22 cellular contexts compared by ENCODE assay signal in the genomic region with DNA sequence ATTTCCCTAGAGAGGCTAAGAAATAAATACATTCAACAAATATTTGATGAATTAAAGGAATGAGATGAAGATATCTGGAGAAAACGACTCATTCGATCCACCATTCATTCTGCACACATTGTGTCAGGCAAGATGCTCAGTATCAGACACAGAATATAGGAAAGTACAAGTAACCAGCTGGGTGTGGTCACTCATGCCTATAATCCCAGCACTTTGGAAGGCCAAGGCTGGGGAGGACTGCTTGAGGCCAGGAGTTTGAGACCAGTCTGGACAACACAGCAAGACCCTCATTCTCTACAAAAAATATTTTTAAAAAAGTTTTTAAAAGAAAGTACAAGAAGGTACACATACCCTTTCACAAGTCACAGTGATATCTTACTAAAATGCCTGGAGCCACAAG. TPM values are rescaled to one million over a fixed set of nuclear protein-coding genes. Genes with fewer than 3 reads are reported as not detected.
DNase-seq lines count a peak whose midpoint lies in the region; TF ChIP-seq lines count a peak whose summit lies in the region.
"Had no signal": no experiment of that assay in that cellular context is flagged by ENCODE, and none has a peak within 500 bp of the region (broad histone marks: within the 10 kb centered on the region; RNA-seq: fewer than 3 reads in every experiment).

No MANE protein-coding gene starts in this region.

- no peaks in the 10 kb centered on the region for H3K27me3 Mint-ChIP-seq in activated naive CD4-positive, alpha-beta T cell treated with anti-CD3 and anti-CD28 coated beads for 36 hours (ENCODE audit: low read depth)
- H3K27me3 Mint-ChIP-seq in activated T-helper 2 cell treated with anti-CD3 and anti-CD28 coated beads, Interferon-gamma antibody, Interleukin-2, Interleukin-4, amounts not matched to agents 10 μg/mL and 5 μg/mL and 100 μg/mL, durations not matched to agents 14 hours and 24 hours and 36 hours (ENCODE audit: low read depth) = no peaks in the 10 kb centered on the region
- H3K27me3 Mint-ChIP-seq: progenitor cell of endocrine pancreas; stimulated activated naive B cell treated with anti-CD40 and anti-IgM and Interleukin-4, amounts not matched to agents 10 μg/mL and 1 μg/mL and 100 μg/mL, for 72 hours had no signal

- no peak overlapping the region for H3K4me3 ChIP-seq in GM23248
- H3K4me3 ChIP-seq in osteoblast (ENCODE audit: insufficient read depth, low read length) = no peak overlapping the region
- H3K4me3 ChIP-seq: cardiac muscle cell, gastroesophageal sphincter had no signal

- H3K27me3 ChIP-seq in GM23248 (replicated peaks; ENCODE audit: insufficient read depth) (no peaks in the 10 kb centered on the region), osteoblast (ENCODE audit: insufficient read depth, low read length) (no peaks in the 10 kb centered on the region)
- H3K27me3 ChIP-seq: cardiac muscle cell, gastroesophageal sphincter had no signal

- H4K20me1 ChIP-seq in GM23248 (ENCODE audit: insufficient read depth) = no peaks in the 10 kb centered on the region
- H4K20me1 ChIP-seq in osteoblast (ENCODE audit: insufficient read depth, low read length) = no peaks in the 10 kb centered on the region

- intact Hi-C loops in activated naive CD4-positive, alpha-beta T cell treated with anti-CD3 and anti-CD28 coated beads for 36 hours (cut with micrococcal nuclease) = no loop called here
- intact Hi-C loops in activated T-helper 2 cell treated with anti-CD3 and anti-CD28 coated beads, Interferon-gamma antibody, Interleukin-2, Interleukin-4, amounts not matched to agents 10 μg/mL and 5 μg/mL and 100 μg/mL, durations not matched to agents 14 hours and 24 hours and 36 hours (cut with micrococcal nuclease) = no loop called here

- H3K9me2 ChIP-seq in GM23248 (ENCODE audit: insufficient read depth) = no peaks in the 10 kb centered on the region

- CTCF ChIA-PET in activated naive CD4-positive, alpha-beta T cell treated with anti-CD3 and anti-CD28 coated beads for 36 hours (lab: Charles Lee) = interaction anchor here (0.6 kb wide), 1 partner anchor 34 kb away, joined by 5 read pairs; no protein-coding TSS in a partner anchor

- no peak overlapping the region for H3K4me3 Mint-ChIP-seq in activated naive CD4-positive, alpha-beta T cell treated with anti-CD3 and anti-CD28 coated beads for 36 hours
- no peak overlapping the region for H3K4me3 Mint-ChIP-seq in activated T-helper 2 cell treated with anti-CD3 and anti-CD28 coated beads, Interferon-gamma antibody, Interleukin-2, Interleukin-4, amounts not matched to agents 10 μg/mL and 5 μg/mL and 100 μg/mL, durations not matched to agents 14 hours and 24 hours and 36 hours (ENCODE audit: low read depth)
- H3K4me3 Mint-ChIP-seq: stimulated activated naive B cell treated with anti-CD40 and anti-IgM and Interleukin-4, amounts not matched to agents 10 μg/mL and 1 μg/mL and 100 μg/mL, for 72 hours had no signal

- in situ Hi-C loops in GM23248 (cut with MboI) = no loop called here

- H3K27ac Mint-ChIP-seq in activated naive CD4-positive, alpha-beta T cell treated with anti-CD3 and anti-CD28 coated beads for 36 hours = peak overlapping the region; percentile 74
- peak overlapping the region; percentile 63 for H3K27ac Mint-ChIP-seq in activated T-helper 2 cell treated with anti-CD3 and anti-CD28 coated beads, Interferon-gamma antibody, Interleukin-2, Interleukin-4, amounts not matched to agents 10 μg/mL and 5 μg/mL and 100 μg/mL, durations not matched to agents 14 hours and 24 hours and 36 hours
- H3K27ac Mint-ChIP-seq: progenitor cell of endocrine pancreas; stimulated activated naive B cell treated with anti-CD40 and anti-IgM and Interleukin-4, amounts not matched to agents 10 μg/mL and 1 μg/mL and 100 μg/mL, for 72 hours had no signal

- H3K4me1 ChIP-seq in GM23248 (ENCODE audit: insufficient read depth) = peaks cover 14% of the 10 kb centered on the region; the same call in 1 of the 2 replicates
- H3K4me1 ChIP-seq in osteoblast (ENCODE audit: insufficient read depth, low read length) = no peaks in the 10 kb centered on the region

- no peak overlapping the region for H3K9ac ChIP-seq in GM23248

- H3K36me3 ChIP-seq in GM23248 (ENCODE audit: low read depth) = peaks cover 19% of the 10 kb centered on the region
- peaks cover 40% of the 10 kb centered on the region for H3K36me3 ChIP-seq in osteoblast (ENCODE audit: insufficient read depth, low read length)

- H3K9me3 ChIP-seq in GM23248 (ENCODE audit: low read depth) (no peaks in the 10 kb centered on the region), osteoblast (ENCODE audit: low read depth, low read length) (no peaks in the 10 kb centered on the region)
- H3K9me3 ChIP-seq: gastroesophageal sphincter had no signal

- H3K9me3 Mint-ChIP-seq in activated naive CD4-positive, alpha-beta T cell treated with anti-CD3 and anti-CD28 coated beads for 36 hours = no peaks in the 10 kb centered on the region
- H3K9me3 Mint-ChIP-seq in activated T-helper 2 cell treated with anti-CD3 and anti-CD28 coated beads, Interferon-gamma antibody, Interleukin-2, Interleukin-4, amounts not matched to agents 10 μg/mL and 5 μg/mL and 100 μg/mL, durations not matched to agents 14 hours and 24 hours and 36 hours = no peaks in the 10 kb centered on the region
- H3K9me3 Mint-ChIP-seq: stimulated activated naive B cell treated with anti-CD40 and anti-IgM and Interleukin-4, amounts not matched to agents 10 μg/mL and 1 μg/mL and 100 μg/mL, for 72 hours had no signal

- no peak overlapping the region; the same call in 1 of the 2 replicates for H3K27ac ChIP-seq in GM23248
- H3K27ac ChIP-seq in osteoblast (ENCODE audit: low read depth, low read length) = peak overlapping the region; percentile 28
- H3K27ac ChIP-seq: cardiac muscle cell, gastroesophageal sphincter had no signal

- no peaks in the 10 kb centered on the region; the same call in 1 of the 2 replicates for H3K79me2 ChIP-seq in GM23248 (ENCODE audit: insufficient read depth)
- H3K79me2 ChIP-seq in osteoblast (ENCODE audit: insufficient read depth, low read length) = no peaks in the 10 kb centered on the region

- 94 to 97% methylated on average over 2 of the region's 2 CpGs for WGBS in GM23248 (ENCODE audit: low coverage in 1 of 2, low lambda C conversion rate in 2 of 2, missing lambda C conversion rate in 2 of 2), 2 experiments

- peaks cover 53% of the 10 kb centered on the region for H3F3A ChIP-seq in GM23248 (ENCODE audit: insufficient read depth)

- no peak for TF ChIP-seq CTCF in osteoblast (IDR thresholded peaks at IDR 0.05; ENCODE audit: extremely low read depth, low read depth, low read length)

- H3K4me2 ChIP-seq in GM23248 (ENCODE audit: unreplicated experiment) (no peak overlapping the region), osteoblast (ENCODE audit: insufficient read depth, low read length) (no peak overlapping the region)

- peaks cover 18% of the 10 kb centered on the region for H3K4me1 Mint-ChIP-seq in activated naive CD4-positive, alpha-beta T cell treated with anti-CD3 and anti-CD28 coated beads for 36 hours (ENCODE audit: low read depth)
- H3K4me1 Mint-ChIP-seq in activated T-helper 2 cell treated with anti-CD3 and anti-CD28 coated beads, Interferon-gamma antibody, Interleukin-2, Interleukin-4, amounts not matched to agents 10 μg/mL and 5 μg/mL and 100 μg/mL, durations not matched to agents 14 hours and 24 hours and 36 hours (ENCODE audit: low read depth) = peaks cover 11% of the 10 kb centered on the region

- H3K36me3 Mint-ChIP-seq in activated naive CD4-positive, alpha-beta T cell treated with anti-CD3 and anti-CD28 coated beads for 36 hours (ENCODE audit: low read depth) = peaks cover 34% of the 10 kb centered on the region
- peaks cover 52% of the 10 kb centered on the region for H3K36me3 Mint-ChIP-seq in activated T-helper 2 cell treated with anti-CD3 and anti-CD28 coated beads, Interferon-gamma antibody, Interleukin-2, Interleukin-4, amounts not matched to agents 10 μg/mL and 5 μg/mL and 100 μg/mL, durations not matched to agents 14 hours and 24 hours and 36 hours (ENCODE audit: low read depth)

- no peak for DNase-seq in activated naive CD4-positive, alpha-beta T cell treated with anti-CD3 and anti-CD28 coated beads for 36 hours
- no peak for DNase-seq in activated naive CD4-positive, alpha-beta T cell treated with anti-CD3 and anti-CD28 coated beads, Interleukin-2, amount 50 U/mL, for 16 hours
- peak; percentile 48 for DNase-seq in GM23248
- no peak for DNase-seq in activated T-helper 2 cell treated with anti-CD3 and anti-CD28 coated beads, Interferon-gamma antibody, Interleukin-2, Interleukin-4, amounts not matched to agents 10 μg/mL and 5 μg/mL and 100 μg/mL, durations not matched to agents 14 hours and 24 hours and 36 hours (ENCODE audit: low spot score)
- DNase-seq in osteoblast (ENCODE audit: insufficient read length, low spot score, missing footprints) = no peak
- DNase-seq in DMS53 treated with DMSO at 0.1 percent for 48 hours (lab: John Stamatoyannopoulos, UW; ENCODE audit: unreplicated experiment) = no peak
- DNase-seq in NCI-H774 (lab: John Stamatoyannopoulos, UW) = no peak
- no peak for DNase-seq in activated CD4-positive, CD25-positive, alpha-beta regulatory T cell (lab: John Stamatoyannopoulos, UW)
- DNase-seq: amygdala; cortex of kidney; DMS53; hypothalamus; KG1; NCI-H1694; NCI-H748 treated with DMSO at 0.1 percent for 48 hours; OCI-M1; Right ventricle myocardium superior; stimulated activated CD4-positive, alpha-beta T cell treated with anti-CD3 and anti-CD28 coated beads, Interleukin-1b, Interleukin-23, amount 100 ng/mL, for 48 hours; stimulated activated naive B cell treated with anti-CD40 and anti-IgM and Interleukin-4, amounts not matched to agents 10 μg/mL and 1 μg/mL and 100 μg/mL, for 72 hours had no signal

- H2AFZ ChIP-seq in GM23248 (no peak overlapping the region), osteoblast (ENCODE audit: low read length) (no peak overlapping the region)

RNA-seq across cellular contexts. Expression of a gene that starts 42.3 kb away (rescaled TPM):
- 10 to 100 TPM; 47.1 to 47.7 TPM for total RNA-seq in activated naive CD4-positive, alpha-beta T cell treated with anti-CD3 and anti-CD28 coated beads for 36 hours
- total RNA-seq in GM23248 (2014; rRNA removed; shearing (Covaris generic)) = 14.4 and 18.6 TPM in 2 replicates
- 13.2 and 13.6 TPM in 2 replicates for polyA plus RNA-seq in GM23248 (2016; fragmentation: Nextera tagmentation; extraction: Ambion mirVana)
- total RNA-seq in activated T-helper 2 cell treated with anti-CD3 and anti-CD28 coated beads, Interferon-gamma antibody, Interleukin-2, Interleukin-4, amounts not matched to agents 10 μg/mL and 5 μg/mL and 100 μg/mL, durations not matched to agents 14 hours and 24 hours and 36 hours = 42.0 and 46.5 TPM in 2 replicates
- total RNA-seq in osteoblast = 11.6 and 11.8 TPM in 2 replicates

RNA-seq across cellular contexts. Expression of a gene that starts 49.6 kb away (rescaled TPM):
- total RNA-seq in activated naive CD4-positive, alpha-beta T cell treated with anti-CD3 and anti-CD28 coated beads for 36 hours = 10 to 100 TPM; 33.3 to 33.5 TPM
- 0.89 and 1.1 TPM in 2 replicates for total RNA-seq in GM23248 (2014; rRNA removed; shearing (Covaris generic))
- polyA plus RNA-seq in GM23248 (2016; fragmentation: Nextera tagmentation; extraction: Ambion mirVana) = 1.4 and 1.8 TPM in 2 replicates
- total RNA-seq in activated T-helper 2 cell treated with anti-CD3 and anti-CD28 coated beads, Interferon-gamma antibody, Interleukin-2, Interleukin-4, amounts not matched to agents 10 μg/mL and 5 μg/mL and 100 μg/mL, durations not matched to agents 14 hours and 24 hours and 36 hours = 24.6 and 26.8 TPM in 2 replicates
- 1.5 and 1.8 TPM in 2 replicates for total RNA-seq in osteoblast
